Comparison of ENCODE assay signal across 8 cellular contexts in genomic region chr1:150970818-150971582, GRCh38. TPM values are rescaled to one million over a fixed set of nuclear protein-coding genes. Genes with fewer than 3 reads are reported as not detected.
DNase-seq lines count a peak whose midpoint lies in the region; ATAC-seq and TF ChIP-seq lines count a peak whose summit lies in the region.

No MANE protein-coding gene starts in this region.

- H3K4me3 ChIP-seq in HCT116 (replicated peaks in 1 of 2; ENCODE audit: low read depth in 1 of 2, low read length in 2 of 2), result no peak overlapping the region
- no peak overlapping the region for H3K4me3 ChIP-seq in right atrium auricular region
- H3K4me3 ChIP-seq in gastrocnemius medialis, result no peak overlapping the region

- H3K27me3 ChIP-seq in HCT116 (ENCODE audit: insufficient read depth, low read length), result no peaks in the 10 kb centered on the region
- no peaks in the 10 kb centered on the region for H3K27me3 ChIP-seq in right atrium auricular region
- H3K27me3 ChIP-seq in gastrocnemius medialis, result no peaks in the 10 kb centered on the region

- CTCF ChIA-PET in HCT116 (lab: Charles Lee), result interaction anchor here (1.9 kb wide), 1 partner anchor 10 kb away, joined by 4 read pairs; no protein-coding TSS in a partner anchor

- peaks cover 40% of the 10 kb centered on the region for H3K36me3 Mint-ChIP-seq in activated naive CD8-positive, alpha-beta T cell treated with anti-CD3 and anti-CD28 coated beads for 36 hours

- H3K36me3 ChIP-seq in HCT116 (ENCODE audit: control insufficient read depth in 1 of 2, insufficient read depth in 2 of 2, low read length in 2 of 2) (peaks cover 13 to 32% of the 10 kb centered on the region in 2 experiments), right atrium auricular region (peaks cover 29% of the 10 kb centered on the region), gastrocnemius medialis (peaks cover 2 to 34% of the 10 kb centered on the region in 2 donors)

- H3K27ac ChIP-seq in HCT116 (ENCODE audit: low read depth, low read length) (0 out of 2 replicates have a peak overlapping the region, but pooled peaks have one; percentile 2), right atrium auricular region (peak overlapping the region; percentile 94 to 97), gastrocnemius medialis (peak overlapping the region; percentile 89 to 96 (median 92))

- H3K9me2 ChIP-seq in HCT116 (ENCODE audit: insufficient read depth), result no peaks in the 10 kb centered on the region

- TF ChIP-seq RAD21 in HCT116 (IDR thresholded peaks at IDR 0.05; ENCODE audit: low read depth), result no peak

- DNase-seq in HCT116 (ENCODE audit: low read depth, low spot score), result no peak
- no peak for DNase-seq in activated naive CD8-positive, alpha-beta T cell treated with anti-CD3 and anti-CD28 coated beads for 36 hours
- peak; percentile 90 for DNase-seq in right atrium auricular region (ENCODE audit: low spot score)
- peak; percentile 68 to 90 for DNase-seq in gastrocnemius medialis
- DNase-seq in NK-92 (lab: John Stamatoyannopoulos, UW; ENCODE audit: unreplicated experiment), result no peak
- DNase-seq in stimulated activated CD4-positive, alpha-beta T cell treated with anti-CD3 and anti-CD28 coated beads, Interleukin-1b, Interleukin-23, amount 100 ng/mL, for 48 hours, result no peak

- in situ Hi-C loops in gastrocnemius medialis (cut with MboI; ENCODE audit: low sequenced_read_pairs in 4 of 4), result no loop called here

- intact Hi-C loops in HCT116 (cut with micrococcal nuclease) (no loop called here), gastrocnemius medialis (cut with DNase I; ENCODE audit: low total_unique reads) (loop anchor here (5.0 kb wide), 2 partner anchors 36 to 409 kb away; partner anchors contain the start of genes MINDY1 and PRUNE1)

- peaks cover 43% of the 10 kb centered on the region for H3K4me1 Mint-ChIP-seq in activated naive CD8-positive, alpha-beta T cell treated with anti-CD3 and anti-CD28 coated beads for 36 hours

- H3K9me3 Mint-ChIP-seq in activated naive CD8-positive, alpha-beta T cell treated with anti-CD3 and anti-CD28 coated beads for 36 hours, result no peaks in the 10 kb centered on the region

- RAD21 ChIA-PET in HCT116 (lab: Charles Lee; ENCODE audit: low non-redundant PET in 1 of 2, low total read pairs in 2 of 2, uncharacterized antibody in 2 of 2, unreplicated experiment in 2 of 2), result no interaction called here

- H4K20me1 ChIP-seq in HCT116 (ENCODE audit: insufficient read depth), result 0 out of 2 replicates have a peak, but pooled peaks cover 4% of the 10 kb centered on the region

- H3K4me1 ChIP-seq in HCT116 (ENCODE audit: control insufficient read depth in 1 of 2, insufficient read depth in 2 of 2, low read length in 2 of 2), result peaks cover 27 to 39% of the 10 kb centered on the region in 2 experiments
- H3K4me1 ChIP-seq in right atrium auricular region, result peaks cover 0 to 53% of the 10 kb centered on the region in 2 donors
- H3K4me1 ChIP-seq in gastrocnemius medialis, result peaks cover 34 to 38% of the 10 kb centered on the region in 2 donors

- H3K4me2 ChIP-seq in HCT116 (ENCODE audit: low read length), result no peak overlapping the region

- BruUV-seq in HCT116 (replicated peaks; lab: Mats Ljungman, UMichigan), result no TSS peak

- H3K27me3 Mint-ChIP-seq in activated naive CD8-positive, alpha-beta T cell treated with anti-CD3 and anti-CD28 coated beads for 36 hours, result no peaks in the 10 kb centered on the region

- no peak for TF ChIP-seq POLR2A in HCT116 (IDR thresholded peaks at IDR 0.05; ENCODE audit: borderline replicate concordance, extremely low read depth, insufficient read depth, insufficient read length)
- peak in 1 of 2 donors; percentile 46 for TF ChIP-seq POLR2A in gastrocnemius medialis (IDR thresholded peaks at IDR 0.05)

- no peak for ATAC-seq in HCT116
- ATAC-seq in gastrocnemius medialis, result peak; percentile 53 to 63
- no peak for ATAC-seq in HG02852 (IDR thresholded peaks at IDR 0.05; ENCODE audit: unreplicated experiment)
- ATAC-seq in HG02840 (IDR thresholded peaks at IDR 0.05; ENCODE audit: low FRiP score, unreplicated experiment), result no peak

- H3K27ac Mint-ChIP-seq in activated naive CD8-positive, alpha-beta T cell treated with anti-CD3 and anti-CD28 coated beads for 36 hours, result peak overlapping the region; percentile 89

- H3K9me3 ChIP-seq in HCT116 (ENCODE audit: control insufficient read depth in 1 of 2, insufficient read depth in 1 of 2, low read depth in 1 of 2, low read length in 2 of 2), result no peaks in the 10 kb centered on the region
- no peaks in the 10 kb centered on the region for H3K9me3 ChIP-seq in right atrium auricular region
- H3K9me3 ChIP-seq in gastrocnemius medialis, result no peaks in the 10 kb centered on the region

- H3K9ac ChIP-seq in HCT116 (ENCODE audit: low read length), result no peak overlapping the region

- peaks cover 63% of the 10 kb centered on the region for H3K79me2 ChIP-seq in HCT116 (ENCODE audit: insufficient read depth, low read length)

- H3K4me3 Mint-ChIP-seq in activated naive CD8-positive, alpha-beta T cell treated with anti-CD3 and anti-CD28 coated beads for 36 hours, result peak overlapping the region; percentile 20

- POLR2A ChIA-PET in HCT116 (lab: Charles Lee), result interaction anchor here (1.7 kb wide), 1 partner anchor 391 kb away, joined by 5 read pairs; the partner anchor contains the start of gene MCL1

- no peak overlapping the region for H2AFZ ChIP-seq in HCT116 (ENCODE audit: low read depth, low read length, poor library complexity, severe bottlenecking)

- TF ChIP-seq CTCF in HCT116 (IDR thresholded peaks at IDR 0.05 in 2 of 3, conservative IDR thresholded peaks at IDR 0.05 in 1 of 3; ENCODE audit: borderline replicate concordance in 1 of 3, insufficient read depth in 1 of 3, low read depth in 2 of 3, low read length in 2 of 3) (no peak), right atrium auricular region (IDR thresholded peaks at IDR 0.05) (no peak), gastrocnemius medialis (IDR thresholded peaks at IDR 0.05 in 4 of 5, conservative IDR thresholded peaks at IDR 0.05 in 1 of 5) (no peak)

TF ChIP-seq in HCT116, 20 proteins besides CTCF, POLR2A, EP300 and RAD21:
- no peak for TF ChIP-seq TCF7L2 (IDR thresholded peaks at IDR 0.05; ENCODE audit: borderline replicate concordance, extremely low read depth, insufficient read depth, insufficient read length)

RNA-seq across cellular contexts. Expression of gene CERS2, which starts 3.6 kb away (rescaled TPM):
- total RNA-seq in HCT116 (2021; ENCODE audit: unreplicated experiment) (218 TPM), right atrium auricular region (10 to 100 TPM; 47.9 to 91.4 TPM), gastrocnemius medialis (10 to 100 TPM; 15.0 to 29.1 (median 24.0) TPM)
- 162 and 205 TPM in 2 replicates for polyA plus RNA-seq in HCT116 (2012)
- 100 to 1,000 TPM; 160 to 166 TPM for total RNA-seq in activated naive CD8-positive, alpha-beta T cell treated with anti-CD3 and anti-CD28 coated beads for 36 hours

RNA-seq across cellular contexts. Expression of gene ANXA9, which starts 11.1 kb away (rescaled TPM):
- total RNA-seq in HCT116 (2021; ENCODE audit: unreplicated experiment) (2.7 TPM), right atrium auricular region (1 to 10 TPM; 1.6 to 7.7 TPM), gastrocnemius medialis (not detected)
- 3.1 and 3.5 TPM in 2 replicates for polyA plus RNA-seq in HCT116 (2012)
- total RNA-seq in activated naive CD8-positive, alpha-beta T cell treated with anti-CD3 and anti-CD28 coated beads for 36 hours, result not detected

RNA-seq across cellular contexts. Expression of gene MINDY1, which starts 35.7 kb away (rescaled TPM):
- 1.2 TPM for total RNA-seq in HCT116 (2021; ENCODE audit: unreplicated experiment)
- polyA plus RNA-seq in HCT116 (2012), result 1.5 and 2.0 TPM in 2 replicates
- 10 to 100 TPM in 1 of 2 experiments, 1 to 10 TPM in 1; 9.4 to 11.6 TPM for total RNA-seq in activated naive CD8-positive, alpha-beta T cell treated with anti-CD3 and anti-CD28 coated beads for 36 hours
- 10 to 100 TPM; 62.2 to 72.3 TPM for total RNA-seq in right atrium auricular region
- total RNA-seq in gastrocnemius medialis, result 10 to 100 TPM; 13.4 to 22.8 (median 19.7) TPM

RNA-seq across cellular contexts. Expression of gene PRUNE1, which starts 37.2 kb away (rescaled TPM):
- 20.2 TPM for total RNA-seq in HCT116 (2021; ENCODE audit: unreplicated experiment)
- polyA plus RNA-seq in HCT116 (2012), result 12.5 and 16.3 TPM in 2 replicates
- 10 to 100 TPM; 13.0 to 14.4 TPM for total RNA-seq in activated naive CD8-positive, alpha-beta T cell treated with anti-CD3 and anti-CD28 coated beads for 36 hours
- 10 to 100 TPM; 52.0 to 68.4 TPM for total RNA-seq in right atrium auricular region
- total RNA-seq in gastrocnemius medialis, result 10 to 100 TPM; 24.0 to 35.6 (median 29.1) TPM

RNA-seq across cellular contexts. Expression of gene SETDB1, which starts 44.8 kb away (rescaled TPM):
- total RNA-seq in HCT116 (2021; ENCODE audit: unreplicated experiment), result 54.3 TPM
- polyA plus RNA-seq in HCT116 (2012), result 38.0 and 44.1 TPM in 2 replicates
- total RNA-seq in activated naive CD8-positive, alpha-beta T cell treated with anti-CD3 and anti-CD28 coated beads for 36 hours, result 10 to 100 TPM; 40.4 to 51.1 TPM
- 10 to 100 TPM; 18.6 to 18.9 TPM for total RNA-seq in right atrium auricular region
- 10 to 100 TPM; 13.7 to 20.8 (median 17.3) TPM for total RNA-seq in gastrocnemius medialis

Comparison
In these comparisons a context has a peak if more than half of its experiments do, and no peak if none do; other contexts are left out.
1. ATAC-seq: peak in gastrocnemius medialis (2 of 2); none in HCT116 (single experiment), HG02852 (single experiment) and HG02840 (single experiment).
2. DNase-seq: peak in right atrium auricular region (single experiment) and gastrocnemius medialis (2 of 2); none in HCT116 (single experiment), activated naive CD8-positive, alpha-beta T cell treated with anti-CD3 and anti-CD28 coated beads for 36 hours (single experiment), NK-92 (single experiment) and stimulated activated CD4-positive, alpha-beta T cell treated with anti-CD3 and anti-CD28 coated beads, Interleukin-1b, Interleukin-23, amount 100 ng/mL, for 48 hours (single experiment).
3. H3K27ac ChIP-seq: peak in every context shown above with its lines; median percentile 96 in right atrium auricular region; 92 in gastrocnemius medialis; 2 in HCT116.